ENCODE assay signal across 19 cellular contexts in genomic region chr11:44855138-44855849, GRCh38.
A peak's percentile ranks its signal among the peaks of the same experiment; 100 is the strongest.
DNase-seq lines count a peak whose midpoint lies in the region; ATAC-seq and TF ChIP-seq lines count a peak whose summit lies in the region.
"Had no signal": no experiment of that assay in that cellular context is flagged by ENCODE, and none has a peak within 500 bp of the region (broad histone marks: within the 10 kb centered on the region; RNA-seq: fewer than 3 reads in every experiment).

No MANE protein-coding gene starts in this region.

- H3K9me3 ChIP-seq in SK-N-SH (no peaks in the 10 kb centered on the region), hepatocyte (ENCODE audit: low read depth) (no peaks in the 10 kb centered on the region), uterus (no peaks in the 10 kb centered on the region)
- H3K9me3 ChIP-seq: BLaER1, body of pancreas, ovary had no signal

- H3K4me1 ChIP-seq in SK-N-SH (ENCODE audit: control insufficient read depth in 1 of 2, insufficient read depth in 2 of 2, low read depth in 1 of 2, low read length in 1 of 2) (peaks cover 5 to 43% of the 10 kb centered on the region in 2 experiments; a peak in 2 of 4 replicates), hepatocyte (ENCODE audit: insufficient read depth) (peaks cover 10% of the 10 kb centered on the region), uterus (peaks cover 0 to 6% of the 10 kb centered on the region in 2 donors)

- H3K27ac ChIP-seq in SK-N-SH (ENCODE audit: low read depth in 2 of 2, low read length in 1 of 2) (peak overlapping the region in 1 of 2 experiments; percentile 50; a peak in 3 of 4 replicates), hepatocyte (peak overlapping the region; percentile 67), uterus (peak overlapping the region; percentile 57 to 98)
- H3K27ac ChIP-seq: 22Rv1, BLaER1 had no signal

- intact Hi-C loops in uterus (cut with DNase I; ENCODE audit: low total_unique reads), result no loop called here

- H3K4me2 ChIP-seq in SK-N-SH, result no peak overlapping the region
- no peak overlapping the region for H3K4me2 ChIP-seq in hepatocyte
- H3K4me2 ChIP-seq: BLaER1 had no signal

- H4K20me1 ChIP-seq in SK-N-SH (ENCODE audit: insufficient read depth) (no peaks in the 10 kb centered on the region), hepatocyte (ENCODE audit: insufficient read depth, poor library complexity, severe bottlenecking) (no peaks in the 10 kb centered on the region)
- H4K20me1 ChIP-seq: BLaER1 had no signal

- H3K36me3 ChIP-seq in SK-N-SH (replicated peaks in 1 of 2; ENCODE audit: control insufficient read depth in 1 of 2, insufficient read depth in 2 of 2, low read length in 1 of 2), result no peaks in the 10 kb centered on the region
- H3K36me3 ChIP-seq in hepatocyte (replicated peaks; ENCODE audit: insufficient read depth, low read depth), result no peaks in the 10 kb centered on the region
- H3K36me3 ChIP-seq in uterus, result no peaks in the 10 kb centered on the region
- H3K36me3 ChIP-seq: BLaER1, ovary had no signal

- H3K9ac ChIP-seq in SK-N-SH, result no peak overlapping the region
- H3K9ac ChIP-seq: BLaER1 had no signal

- WGBS in SK-N-SH (ENCODE audit: low lambda C conversion rate), result 70% methylated on average over 2 of the region's 2 CpGs
- 79% methylated on average over 2 of the region's 2 CpGs for WGBS in hepatocyte (ENCODE audit: low lambda C conversion rate, missing lambda C conversion rate)

- H3K79me2 ChIP-seq in SK-N-SH (ENCODE audit: insufficient read depth), result no peaks in the 10 kb centered on the region
- no peaks in the 10 kb centered on the region for H3K79me2 ChIP-seq in hepatocyte

- CTCF ChIA-PET in SK-N-SH (lab: Yijun Ruan, JAX), result interaction anchor here (0.6 to 1.4 kb wide), 5 partner anchors 14 to 238 kb away, joined by 3 read pairs; no protein-coding TSS in a partner anchor

- no peak for ATAC-seq in SK-N-SH treated with all-trans-retinoic acid at 6 μM for 48 hours
- ATAC-seq: body of pancreas had no signal

- H2AFZ ChIP-seq in SK-N-SH (ENCODE audit: low read depth), result peak overlapping the region; percentile 27; the same call in 1 of the 2 replicates
- no peak overlapping the region for H2AFZ ChIP-seq in hepatocyte

- H3K4me3 ChIP-seq in SK-N-SH (ENCODE audit: low read depth in 2 of 2, low read length in 1 of 2) (no peak overlapping the region), hepatocyte (no peak overlapping the region), uterus (no peak overlapping the region)
- H3K4me3 ChIP-seq: BLaER1, body of pancreas, ovary had no signal

- TF ChIP-seq EP300 in SK-N-SH (IDR thresholded peaks at IDR 0.05; ENCODE audit: borderline replicate concordance in 1 of 2, low read depth in 1 of 2, low read length in 1 of 2), result no peak

- H3K9me2 ChIP-seq in SK-N-SH (no peaks in the 10 kb centered on the region), hepatocyte (replicated peaks; ENCODE audit: insufficient read depth) (no peaks in the 10 kb centered on the region)

- no peak for TF ChIP-seq CTCF in SK-N-SH (IDR thresholded peaks at IDR 0.05)
- TF ChIP-seq CTCF in hepatocyte (IDR thresholded peaks at IDR 0.05; ENCODE audit: poor library complexity), result no peak
- TF ChIP-seq CTCF in uterus (IDR thresholded peaks at IDR 0.05), result no peak

- POLR2A ChIA-PET in SK-N-SH (lab: Yijun Ruan, JAX), result no interaction called here

- TF ChIP-seq RAD21 in SK-N-SH (IDR thresholded peaks at IDR 0.05; ENCODE audit: low read length), result no peak

- TF ChIP-seq POLR2A in uterus (IDR thresholded peaks at IDR 0.05), result no peak

- no peak for DNase-seq in SK-N-SH
- DNase-seq in stimulated activated CD4-positive, alpha-beta T cell treated with anti-CD3 and anti-CD28 coated beads, Interleukin-15, amount 100 ng/mL, for 24 hours, result peak; percentile 56
- no peak for DNase-seq in stimulated activated CD4-positive, alpha-beta T cell treated with anti-CD3 and anti-CD28 coated beads, Interleukin-4, amount 100 ng/mL, for 1 hour
- DNase-seq in hepatocyte (ENCODE audit: low spot score), result no peak
- DNase-seq in uterus, result no peak
- no peak for DNase-seq in hepatic stellate cell (ENCODE audit: low spot score)
- DNase-seq in activated gamma-delta T cell treated with Interleukin-2 at 50 U/mL for 16 hours, result no peak
- DNase-seq: activated CD4-positive, CD25-positive, alpha-beta regulatory T cell; body of pancreas; foreskin melanocyte; GDM1; NCI-H1930; NCI-H446; ovary; stimulated activated naive CD4-positive, alpha-beta T cell treated with Interleukin-2 at 50 U/mL for 16 hours; trophoblast cell had no signal

- H3F3A ChIP-seq in SK-N-SH (replicated peaks; ENCODE audit: insufficient read depth), result peaks cover 5% of the 10 kb centered on the region

- H3K27me3 ChIP-seq in SK-N-SH (ENCODE audit: insufficient read depth) (no peaks in the 10 kb centered on the region), hepatocyte (no peaks in the 10 kb centered on the region), uterus (no peaks in the 10 kb centered on the region)
- H3K27me3 ChIP-seq: body of pancreas, ovary had no signal

TF ChIP-seq in SK-N-SH, 30 proteins besides CTCF, POLR2A, EP300 and RAD21 (continues in another document):
- TF ChIP-seq REST (IDR thresholded peaks at IDR 0.05; ENCODE audit: low read depth, low read length), result no peak
- no peak for TF ChIP-seq SMC3 (IDR thresholded peaks at IDR 0.05; ENCODE audit: low read depth, low read length)
- TF ChIP-seq RFX5 (IDR thresholded peaks at IDR 0.05; ENCODE audit: low read length), result no peak
- TF ChIP-seq POLR2AphosphoS5 (IDR thresholded peaks at IDR 0.05; ENCODE audit: low read depth, low read length), result no peak
- TF ChIP-seq RCOR1 (IDR thresholded peaks at IDR 0.05; ENCODE audit: low read length), result no peak
- TF ChIP-seq SIN3A (IDR thresholded peaks at IDR 0.05; ENCODE audit: borderline replicate concordance, low read depth, low read length), result no peak

TF ChIP-seq in SK-N-SH treated with all-trans-retinoic acid at 6 μM for 48 hours, 23 proteins besides CTCF, POLR2A, EP300 and RAD21:
- TF ChIP-seq PPARA (CRISPR knock-in tag; IDR thresholded peaks at IDR 0.05; ENCODE audit: borderline replicate concordance) (no peak), ZC3H10 (CRISPR knock-in tag; IDR thresholded peaks at IDR 0.05) (no peak), CSRNP3 (CRISPR knock-in tag; IDR thresholded peaks at IDR 0.05) (no peak)
